In the genomic region with DNA sequence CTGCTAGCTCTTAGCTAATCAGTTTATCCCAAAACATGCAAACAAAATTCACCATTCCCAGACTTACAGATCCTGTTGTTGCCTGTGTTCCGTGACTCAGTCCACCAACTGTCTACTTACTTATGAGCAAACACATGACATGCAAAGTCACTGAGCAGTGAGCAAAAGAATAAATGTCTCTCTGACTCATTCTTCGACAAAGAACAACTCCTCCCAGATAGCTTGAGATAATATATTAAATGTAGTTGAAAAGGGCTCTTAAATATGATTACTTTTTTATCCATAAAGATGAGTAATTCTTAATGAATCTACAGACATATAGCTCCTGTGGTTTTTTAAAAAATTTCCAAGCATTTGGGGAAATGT, we compare ENCODE assay signal across 12 cellular contexts. TPM values are rescaled to one million over a fixed set of nuclear protein-coding genes. Genes with fewer than 3 reads are reported as not detected.
DNase-seq lines count a peak whose midpoint lies in the region; ATAC-seq and TF ChIP-seq lines count a peak whose summit lies in the region.
"Had no signal": no experiment of that assay in that cellular context is flagged by ENCODE, and none has a peak within 500 bp of the region (broad histone marks: within the 10 kb centered on the region; RNA-seq: fewer than 3 reads in every experiment).

No MANE protein-coding gene starts in this region.

- in situ Hi-C loops in astrocyte of the spinal cord (cut with HindIII; ENCODE audit: low sequenced_read_pairs), result no loop called here

- ATAC-seq in omental fat pad (ENCODE audit: low FRiP score) (no peak), GM19328 (IDR thresholded peaks at IDR 0.05; ENCODE audit: unreplicated experiment) (no peak)
- ATAC-seq: natural killer cell had no signal

- TF ChIP-seq CTCF in AG10803 (conservative IDR thresholded peaks at IDR 0.05; ENCODE audit: low read length) (no peak), astrocyte of the spinal cord (IDR thresholded peaks at IDR 0.05; ENCODE audit: low read depth, low read length) (no peak), omental fat pad (IDR thresholded peaks at IDR 0.05) (no peak)

- DNase-seq in AG10803 (ENCODE audit: low read depth) (peak; percentile 89), HS-5 (ENCODE audit: low read depth) (peak; percentile 90), astrocyte of the spinal cord (ENCODE audit: low read depth, low spot score) (peak; percentile 88), islet precursor cell (peak; percentile 37), omental fat pad (ENCODE audit: low spot score) (no peak), NCI-H2196 (lab: John Stamatoyannopoulos, UW; ENCODE audit: unreplicated experiment) (no peak), MV-4-11 (lab: John Stamatoyannopoulos, UW) (no peak)
- DNase-seq: activated CD4-positive, alpha-beta T cell treated with anti-CD3 and anti-CD28 coated beads, Interleukin-2, amount 50 U/mL, for 1 hour; MM.1S; natural killer cell; stimulated activated CD4-positive, alpha-beta T cell treated with anti-CD3 and anti-CD28 coated beads, Interleukin-2, amount 100 ng/mL, for 48 hours had no signal

- H3K4me3 ChIP-seq in AG10803 (ENCODE audit: low read length), result no peak overlapping the region
- H3K4me3 ChIP-seq in astrocyte of the spinal cord (ENCODE audit: low read depth, low read length), result no peak overlapping the region

RNA-seq across cellular contexts. Expression of a gene that starts 9.0 kb away (rescaled TPM):
- under 1 TPM in 1 of 4 donors, not detected in 3; 0.09 TPM for total RNA-seq in omental fat pad
- total RNA-seq: natural killer cell had no signal

Comparison
In these comparisons a context has a peak if more than half of its experiments do, and no peak if none do; other contexts are left out.
1. DNase-seq: peak in AG10803 (single experiment), HS-5 (single experiment), astrocyte of the spinal cord (single experiment) and islet precursor cell (single experiment); none in omental fat pad (single experiment), NCI-H2196 (single experiment) and MV-4-11 (single experiment).